In genomic region chr5:150235548-150235895, GRCh38 we compare ENCODE assay signal across 23 cellular contexts. TPM values are rescaled to one million over a fixed set of nuclear protein-coding genes. Genes with fewer than 3 reads are reported as not detected.
"Had no signal": no experiment of that assay in that cellular context is flagged by ENCODE, and none has a peak within 500 bp of the region (broad histone marks: within the 10 kb centered on the region; RNA-seq: fewer than 3 reads in every experiment).

No MANE protein-coding gene starts in this region.

- ATAC-seq: activated CD4-positive, alpha-beta T cell treated with anti-CD3 and anti-CD28 coated beads for 36 hours; left lobe of liver; psoas muscle; right cardiac atrium; stimulated activated naive CD8-positive, alpha-beta T cell treated with anti-CD3 and anti-CD28 coated beads, Interleukin-15, Interleukin-2, amounts not matched to agents 100 U/mL and 50 U/mL, for 24 hours had no signal

- H3K4me1 ChIP-seq: breast epithelium, lower lobe of right lung, psoas muscle, upper lobe of left lung had no signal

- H3K27me3 ChIP-seq: breast epithelium, ovary, upper lobe of left lung had no signal

- H3K9me3 ChIP-seq: breast epithelium, lower lobe of right lung, ovary, psoas muscle, upper lobe of left lung had no signal

- DNase-seq: activated B cell treated with CpG ODN at 0.5 μM for 24 hours; activated CD4-positive, alpha-beta T cell treated with anti-CD3 and anti-CD28 coated beads for 36 hours; activated CD4-positive, alpha-beta T cell treated with anti-CD3 and anti-CD28 coated beads, Interleukin-2, amount 50 U/mL, for 4 hours; activated CD8-positive, alpha-beta memory T cell treated with anti-CD3 and anti-CD28 coated beads for 24 hours; activated CD8-positive, alpha-beta memory T cell treated with anti-CD3 and anti-CD28 coated beads, Interleukin-2, amount 50 U/mL, for 4 hours; activated naive CD4-positive, alpha-beta T cell; activated naive CD8-positive, alpha-beta T cell treated with anti-CD3 and anti-CD28 coated beads for 36 hours; activated T-cell treated with anti-CD3 and anti-CD28 coated beads, Interleukin-2, amount 50 U/mL, for 24 hours; erythroblast; foreskin fibroblast; kidney; lower lobe of right lung; naive B cell; ovary; psoas muscle; stimulated activated CD4-positive, alpha-beta T cell treated with anti-CD3 and anti-CD28 coated beads, Interleukin-12 subunit alpha, Interleukin-12 subunit beta, amount 100 ng/mL, for 4 hours; stimulated activated CD4-positive, alpha-beta T cell treated with anti-CD3 and anti-CD28 coated beads, Interleukin-4, amount 100 ng/mL, for 4 hours; stimulated activated naive CD8-positive, alpha-beta T cell treated with anti-CD3 and anti-CD28 coated beads, Interleukin-15, Interleukin-2, amounts not matched to agents 100 U/mL and 50 U/mL, for 24 hours; T-helper 9 cell; upper lobe of left lung had no signal

- H3K4me3 ChIP-seq: breast epithelium, lower lobe of right lung, ovary, psoas muscle, upper lobe of left lung had no signal

- H3K27ac ChIP-seq: breast epithelium, lower lobe of right lung, ovary, psoas muscle, upper lobe of left lung had no signal

- H3K36me3 ChIP-seq: breast epithelium, lower lobe of right lung, ovary, upper lobe of left lung had no signal

RNA-seq across cellular contexts. Expression of gene SLC6A7, which starts 45.7 kb away (rescaled TPM):
- polyA plus RNA-seq: psoas muscle, right cardiac atrium had no signal
